ENCODE assay signal across 22 cellular contexts in the genomic region with DNA sequence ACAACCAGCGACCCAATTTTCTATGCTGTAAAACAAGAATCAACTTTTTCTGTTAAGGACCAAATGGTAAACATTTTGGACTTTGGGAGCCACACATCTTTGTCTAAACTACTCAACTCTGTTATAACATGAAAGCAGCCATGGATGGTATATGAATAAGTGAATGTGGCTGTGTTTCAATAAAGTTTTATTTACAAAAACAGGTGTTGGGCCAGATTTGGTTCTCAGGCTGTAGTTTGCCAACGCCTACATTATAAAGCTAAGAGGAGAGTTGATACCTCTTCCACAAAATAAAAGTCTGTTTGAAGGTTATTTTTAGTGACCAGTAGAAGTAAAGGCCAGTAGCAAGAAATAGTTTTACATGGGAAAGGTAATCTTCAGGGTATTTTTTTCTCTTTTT.
DNase-seq lines count a peak whose midpoint lies in the region; ATAC-seq, FAIRE-seq and TF ChIP-seq lines count a peak whose summit lies in the region.
"Had no signal": no experiment of that assay in that cellular context is flagged by ENCODE, and none has a peak within 500 bp of the region (broad histone marks: within the 10 kb centered on the region; RNA-seq: fewer than 3 reads in every experiment).

No MANE protein-coding gene starts in this region.

- TF ChIP-seq RAD21 in K562 (CRISPR knock-in tag; conservative IDR thresholded peaks at IDR 0.05 in 1 of 2, IDR thresholded peaks at IDR 0.05 in 1 of 2): no peak

- DNase-seq in Calu3 (no peak), K562 (ENCODE audit: extremely low read depth in 1 of 4, low spot score in 3 of 4) (no peak), OCI-M2 (lab: John Stamatoyannopoulos, UW; ENCODE audit: unreplicated experiment) (no peak), kidney (no peak), prostate gland (ENCODE audit: low spot score) (no peak), Kasumi-1 (lab: John Stamatoyannopoulos, UW) (no peak)
- DNase-seq: C1 segment of cervical spinal cord; CD4-positive, alpha-beta memory T cell; COR-L47; DMS 273 treated with DMSO at 0.1 percent for 48 hours; DMS79; EL; GDM1; GOT3; HFFc6 had no signal

- CTCF ChIA-PET in Calu3 (lab: Charles Lee) (no interaction called here), K562 (lab: Yijun Ruan, JAX; ENCODE audit: low intra/inter-chr PET ratio) (interaction anchor here (0.6 kb wide), 1 partner anchor 55 kb away, joined by 3 read pairs; no protein-coding TSS in a partner anchor)

- no peak overlapping the region for H2AFZ ChIP-seq in K562 (ENCODE audit: low read depth, low read length)

- H4K20me1 ChIP-seq in K562 (replicated peaks; ENCODE audit: control insufficient read depth, insufficient read depth, low read length): no peaks in the 10 kb centered on the region

- peaks cover 6% of the 10 kb centered on the region; the same call in 1 of the 2 replicates for H3K9me3 ChIP-seq in K562 (replicated peaks; ENCODE audit: control insufficient read depth, insufficient read depth, low read depth, low read length)
- peaks cover 0 to 9% of the 10 kb centered on the region in 2 donors for H3K9me3 ChIP-seq in kidney (ENCODE audit: control insufficient read depth in 1 of 2, low read length in 2 of 2)
- no peaks in the 10 kb centered on the region for H3K9me3 ChIP-seq in prostate gland
- H3K9me3 ChIP-seq: HAP-1 had no signal

- no peak overlapping the region for H3K9ac ChIP-seq in K562 (ENCODE audit: insufficient read depth in 1 of 2, low read depth in 2 of 2, low read length in 2 of 2)
- no peak overlapping the region for H3K9ac ChIP-seq in kidney (ENCODE audit: low read length in 2 of 2)

- H3K4me3 ChIP-seq in K562 (no peak overlapping the region), kidney (ENCODE audit: low read length in 2 of 2) (no peak overlapping the region), prostate gland (no peak overlapping the region)
- H3K4me3 ChIP-seq: HAP-1 had no signal

- POLR2A ChIA-PET in K562 (lab: Yijun Ruan, JAX): interaction anchor here (0.6 to 1.2 kb wide), 2 partner anchors 92 to 209 kb away, joined by 3 read pairs; no protein-coding TSS in a partner anchor

- no peaks in the 10 kb centered on the region for H3K4me1 ChIP-seq in K562 (replicated peaks in 1 of 2; ENCODE audit: control insufficient read depth in 2 of 2, insufficient read depth in 2 of 2, low read length in 2 of 2)
- no peaks in the 10 kb centered on the region for H3K4me1 ChIP-seq in kidney (ENCODE audit: control insufficient read depth in 1 of 2, insufficient read depth in 1 of 2, low read depth in 1 of 2, low read length in 2 of 2)
- no peaks in the 10 kb centered on the region for H3K4me1 ChIP-seq in prostate gland (replicated peaks)

- FAIRE-seq in K562 (lab: Jason Lieb, UNC) (no peak), endometrium (lab: Jason Lieb, UNC) (peak; percentile 4), kidney (lab: Jason Lieb, UNC) (no peak)
- FAIRE-seq: D721Med, GM12891, GM18507, H54 had no signal

- peaks cover 38% of the 10 kb centered on the region for H3K36me3 Mint-ChIP-seq in Calu3 (ENCODE audit: insufficient read depth, unreplicated experiment)

- no peaks in the 10 kb centered on the region for H3K27me3 Mint-ChIP-seq in Calu3 (ENCODE audit: unreplicated experiment)
- H3K27me3 Mint-ChIP-seq: CD4-positive, alpha-beta memory T cell had no signal

- H3K9me1 ChIP-seq in K562 (ENCODE audit: control insufficient read depth, insufficient read depth, low read length): no peaks in the 10 kb centered on the region

- H3K4me1 Mint-ChIP-seq in Calu3 (ENCODE audit: low read depth, unreplicated experiment): peaks cover 9% of the 10 kb centered on the region
- H3K4me1 Mint-ChIP-seq: CD4-positive, alpha-beta memory T cell had no signal

- no peak overlapping the region for H3K4me3 Mint-ChIP-seq in Calu3 (ENCODE audit: low read depth, unreplicated experiment)
- H3K4me3 Mint-ChIP-seq: CD4-positive, alpha-beta memory T cell; HFFc6 had no signal

- TF ChIP-seq POLR2A in K562 (conservative IDR thresholded peaks at IDR 0.05) (no peak), prostate gland (IDR thresholded peaks at IDR 0.05) (no peak)

- WGBS in K562 (ENCODE audit: insufficient coverage, low coverage, missing lambda C conversion rate): 87% methylated on average over 2 of the region's 2 CpGs
- WGBS in prostate gland: 92% methylated on average over 2 of the region's 2 CpGs

- TF ChIP-seq CTCF in 22Rv1 (IDR thresholded peaks at IDR 0.05) (no peak), Calu3 (IDR thresholded peaks at IDR 0.05; ENCODE audit: unreplicated experiment) (no peak), K562 (IDR thresholded peaks at IDR 0.05 in 2 of 3, conservative IDR thresholded peaks at IDR 0.05 in 1 of 3; ENCODE audit: insufficient read depth in 2 of 3, low read depth in 1 of 3, low read length in 3 of 3) (no peak), kidney (IDR thresholded peaks at IDR 0.05; ENCODE audit: borderline replicate concordance, extremely low read depth, insufficient read depth) (no peak), prostate gland (IDR thresholded peaks at IDR 0.05) (no peak)

- peaks cover 3% of the 10 kb centered on the region for H3K9me3 Mint-ChIP-seq in Calu3 (ENCODE audit: low read depth, unreplicated experiment)
- H3K9me3 Mint-ChIP-seq: HFFc6 had no signal

- peak overlapping the region; percentile 12 for H3K27ac Mint-ChIP-seq in Calu3 (ENCODE audit: unreplicated experiment)
- H3K27ac Mint-ChIP-seq: CD4-positive, alpha-beta memory T cell; HFFc6 had no signal

- no peak overlapping the region for H3K4me2 ChIP-seq in K562 (ENCODE audit: insufficient read depth, low read length)

- H3K36me3 ChIP-seq in K562 (ENCODE audit: control insufficient read depth, insufficient read depth, low read length) (peaks cover 42% of the 10 kb centered on the region), kidney (ENCODE audit: control insufficient read depth in 1 of 2, insufficient read depth in 2 of 2, low read length in 2 of 2) (peaks cover 0 to 14% of the 10 kb centered on the region in 2 donors), prostate gland (no peaks in the 10 kb centered on the region)

- no peaks in the 10 kb centered on the region for H3K27me3 ChIP-seq in K562 (ENCODE audit: control insufficient read depth in 2 of 2, insufficient read depth in 2 of 2, low read length in 2 of 2)
- no peaks in the 10 kb centered on the region for H3K27me3 ChIP-seq in prostate gland (replicated peaks; ENCODE audit: insufficient read depth)

- BruUV-seq in Calu3 (replicated peaks; lab: Mats Ljungman, UMichigan) (no TSS peak), K562 (replicated peaks; lab: Mats Ljungman, UMichigan) (no TSS peak)

- no peaks in the 10 kb centered on the region for H3K79me2 ChIP-seq in K562 (ENCODE audit: control insufficient read depth, insufficient read depth, low read length)

- no peak for TF ChIP-seq EP300 in K562 (IDR thresholded peaks at IDR 0.05; ENCODE audit: low read length)

- peak overlapping the region; percentile 60; the same call in 1 of the 2 replicates for H3K27ac ChIP-seq in 22Rv1
- no peak overlapping the region for H3K27ac ChIP-seq in K562 (ENCODE audit: extremely low read depth, low read depth, low read length)
- H3K27ac ChIP-seq in kidney (ENCODE audit: low read depth in 2 of 2, low read length in 2 of 2): no peak overlapping the region
- H3K27ac ChIP-seq in prostate gland: no peak overlapping the region

- no peak for ATAC-seq in K562

- in situ Hi-C loops in K562 (cut with MboI): no loop called here

- intact Hi-C loops in Calu3 (cut with micrococcal nuclease; ENCODE audit: unreplicated experiment) (loop anchor here (10.0 kb wide), 1 partner anchor 192 kb away; no protein-coding TSS in a partner anchor), K562 (cut with micrococcal nuclease) (no loop called here), kidney (cut with DNase I) (no loop called here), prostate gland (cut with DNase I) (no loop called here)

TF ChIP-seq in K562, 482 proteins besides CTCF, POLR2A, EP300 and RAD21 (continues in another document):
- TF ChIP-seq, protein P1, sequence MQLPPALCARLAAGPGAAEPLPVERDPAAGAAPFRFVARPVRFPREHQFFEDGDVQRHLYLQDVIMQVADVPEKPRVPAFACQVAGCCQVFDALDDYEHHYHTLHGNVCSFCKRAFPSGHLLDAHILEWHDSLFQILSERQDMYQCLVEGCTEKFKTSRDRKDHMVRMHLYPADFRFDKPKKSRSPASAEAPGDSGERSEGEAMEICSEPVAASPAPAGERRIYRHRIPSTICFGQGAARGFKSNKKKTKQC (CRISPR knock-in tag; IDR thresholded peaks at IDR 0.05): no peak
